In the genomic region with DNA sequence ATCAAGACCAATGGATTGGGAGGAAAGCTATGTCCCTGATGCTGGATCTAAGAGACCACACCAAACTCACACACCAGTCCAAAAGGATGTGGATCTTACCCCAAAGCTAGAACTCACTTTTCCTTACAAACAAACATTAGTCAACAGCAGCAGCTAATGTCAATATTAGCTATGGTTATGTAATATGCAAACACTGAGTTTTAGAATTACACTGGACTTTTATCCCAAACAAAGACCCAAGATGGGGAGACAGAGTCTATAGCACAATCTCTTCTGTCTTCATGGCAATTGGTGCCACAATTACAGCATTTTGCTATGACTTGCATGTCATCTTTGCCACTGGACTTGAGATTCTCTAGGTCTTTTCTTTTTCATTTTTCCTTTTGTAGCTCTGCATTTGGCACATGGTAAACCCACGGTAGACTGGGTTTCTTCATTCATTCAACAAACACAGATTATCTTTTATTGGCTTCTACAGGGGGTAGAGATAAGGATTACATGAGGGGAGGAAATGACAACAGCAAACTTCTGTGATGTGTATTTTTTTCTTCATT, we compare ENCODE assay signal across 16 cellular contexts. TPM values are rescaled to one million over a fixed set of nuclear protein-coding genes. Genes with fewer than 3 reads are reported as not detected.
DNase-seq lines count a peak whose midpoint lies in the region; ATAC-seq and TF ChIP-seq lines count a peak whose summit lies in the region.
"Had no signal": no experiment of that assay in that cellular context is flagged by ENCODE, and none has a peak within 500 bp of the region (broad histone marks: within the 10 kb centered on the region; RNA-seq: fewer than 3 reads in every experiment).

No MANE protein-coding gene starts in this region.

- CTCF ChIA-PET in WTC11 (lab: Charles Lee): interaction anchor here (1.0 kb wide), 1 partner anchor 20 kb away, joined by 4 read pairs; no protein-coding TSS in a partner anchor

- H3K4me3 ChIP-seq in Loucy (ENCODE audit: low read length, poor library complexity, severe bottlenecking): no peak overlapping the region
- no peak overlapping the region for H3K4me3 ChIP-seq in liver (ENCODE audit: low read depth in 1 of 3, low read length in 3 of 3)
- H3K4me3 ChIP-seq: SJSA1 had no signal

- peaks cover 64% of the 10 kb centered on the region for H3K4me1 Mint-ChIP-seq in WTC11

- POLR2A ChIA-PET in WTC11 (lab: Charles Lee): interaction anchor here (0.6 kb wide), 1 partner anchor 36 kb away, joined by 8 read pairs; no protein-coding TSS in a partner anchor

- H3K79me2 ChIP-seq in Loucy (ENCODE audit: insufficient read depth, low read length): peaks cover 60% of the 10 kb centered on the region

- H3K27me3 Mint-ChIP-seq in WTC11 (ENCODE audit: low read depth): no peaks in the 10 kb centered on the region

- H3F3A ChIP-seq in Loucy (ENCODE audit: low read depth): no peaks in the 10 kb centered on the region

- H3K4me2 ChIP-seq in Loucy (ENCODE audit: low read depth, low read length, poor library complexity, severe bottlenecking): peak overlapping the region; percentile 60

- no peaks in the 10 kb centered on the region for H3K9me3 Mint-ChIP-seq in WTC11
- H3K9me3 Mint-ChIP-seq: CD8-positive, alpha-beta memory T cell had no signal

- H3K27me3 ChIP-seq in Loucy (ENCODE audit: insufficient read depth, low read length, poor library complexity, severe bottlenecking) (no peaks in the 10 kb centered on the region), liver (ENCODE audit: control insufficient read depth in 4 of 4, insufficient read depth in 4 of 4, low read length in 3 of 4) (no peaks in the 10 kb centered on the region)
- H3K27me3 ChIP-seq: SJSA1 had no signal

- peaks cover 84% of the 10 kb centered on the region for H3K4me1 ChIP-seq in Loucy (ENCODE audit: insufficient read depth, low read length, poor library complexity, severe bottlenecking)
- peaks cover 24 to 72% (median 60%) of the 10 kb centered on the region in 4 donors for H3K4me1 ChIP-seq in liver (ENCODE audit: control insufficient read depth in 4 of 4, insufficient read depth in 4 of 4, low read length in 3 of 4)

- peak; percentile 49 to 61 for TF ChIP-seq RAD21 in liver (IDR thresholded peaks at IDR 0.05)

- H3K9me2 ChIP-seq in Loucy (replicated peaks; ENCODE audit: low read depth, low read length): no peaks in the 10 kb centered on the region

- no peaks in the 10 kb centered on the region for H4K20me1 ChIP-seq in Loucy (ENCODE audit: insufficient read depth, low read length, poor library complexity, severe bottlenecking)

- TF ChIP-seq CTCF in C4-2B (conservative IDR thresholded peaks at IDR 0.05) (no peak), Loucy (conservative IDR thresholded peaks at IDR 0.05; ENCODE audit: low read length) (no peak), WTC11 (IDR thresholded peaks at IDR 0.05) (no peak), liver (IDR thresholded peaks at IDR 0.05; ENCODE audit: low read depth, low read length, missing input control) (no peak)

- no peaks in the 10 kb centered on the region for H3K36me3 ChIP-seq in Loucy (ENCODE audit: insufficient read depth, low read length)
- no peaks in the 10 kb centered on the region for H3K36me3 ChIP-seq in liver (ENCODE audit: control insufficient read depth in 4 of 4, insufficient read depth in 3 of 4, low read depth in 1 of 4, low read length in 3 of 4)
- H3K36me3 ChIP-seq: SJSA1 had no signal

- H2AFZ ChIP-seq in Loucy (ENCODE audit: low read length): no peak overlapping the region

- peak overlapping the region; percentile 57; the same call in 1 of the 2 replicates for H3K27ac ChIP-seq in C4-2B
- H3K27ac ChIP-seq in liver (ENCODE audit: low read depth in 1 of 2, low read length in 2 of 2): peak overlapping the region; percentile 53 to 79
- H3K27ac ChIP-seq: SJSA1 had no signal

- H3K27ac Mint-ChIP-seq in WTC11: no peak overlapping the region
- H3K27ac Mint-ChIP-seq: CD8-positive, alpha-beta memory T cell had no signal

- WGBS in liver: 18% methylated on average over 1 of the region's 1 CpG

- H3K9ac ChIP-seq in Loucy (ENCODE audit: low read depth, low read length, poor library complexity, severe bottlenecking): no peak overlapping the region
- no peak overlapping the region for H3K9ac ChIP-seq in liver (ENCODE audit: low read depth in 1 of 2, low read length in 2 of 2)

- H3K9me3 ChIP-seq in Loucy (ENCODE audit: insufficient read depth, low read depth, low read length): no peaks in the 10 kb centered on the region
- no peaks in the 10 kb centered on the region for H3K9me3 ChIP-seq in liver (ENCODE audit: control insufficient read depth in 4 of 4, low read length in 3 of 4)
- H3K9me3 ChIP-seq: SJSA1 had no signal

- no peaks in the 10 kb centered on the region for H3K36me3 Mint-ChIP-seq in WTC11

- H3K4me3 Mint-ChIP-seq in WTC11: no peak overlapping the region
- H3K4me3 Mint-ChIP-seq: CD8-positive, alpha-beta memory T cell had no signal

- DNase-seq in WTC11 (ENCODE audit: low spot score) (no peak), NCI-H1436 (lab: John Stamatoyannopoulos, UW) (no peak)
- DNase-seq: CD8-positive, alpha-beta memory T cell; GOT3; Kasumi-1; MV-4-11; NCI-H1417 treated with DMSO at 0.1 percent for 48 hours; NCI-H2081; NCI-H510A treated with DMSO at 0.1 percent for 48 hours had no signal

- ATAC-seq in WTC11: no peak
- ATAC-seq in HG02623 (IDR thresholded peaks at IDR 0.05; ENCODE audit: unreplicated experiment): no peak
- no peak for ATAC-seq in GM21381 (IDR thresholded peaks at IDR 0.05; ENCODE audit: unreplicated experiment)
- ATAC-seq in HG02610 (IDR thresholded peaks at IDR 0.05; ENCODE audit: unreplicated experiment): no peak

TF ChIP-seq in WTC11, 78 proteins besides CTCF, POLR2A, EP300 and RAD21:
- TF ChIP-seq TCF7 (CRISPR knock-in tag; IDR thresholded peaks at IDR 0.05; ENCODE audit: low read depth): no peak
- peak; percentile 92 for TF ChIP-seq GABPB1 (CRISPR knock-in tag; IDR thresholded peaks at IDR 0.05)
TF ChIP-seq in WTC11: peak in this region for 1.

TF ChIP-seq in liver, 16 proteins besides CTCF, POLR2A, EP300 and RAD21 (continues in another document):
- TF ChIP-seq, protein P1, sequence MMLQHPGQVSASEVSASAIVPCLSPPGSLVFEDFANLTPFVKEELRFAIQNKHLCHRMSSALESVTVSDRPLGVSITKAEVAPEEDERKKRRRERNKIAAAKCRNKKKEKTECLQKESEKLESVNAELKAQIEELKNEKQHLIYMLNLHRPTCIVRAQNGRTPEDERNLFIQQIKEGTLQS (IDR thresholded peaks at IDR 0.05): peak; percentile 68
- TF ChIP-seq, protein P2, sequence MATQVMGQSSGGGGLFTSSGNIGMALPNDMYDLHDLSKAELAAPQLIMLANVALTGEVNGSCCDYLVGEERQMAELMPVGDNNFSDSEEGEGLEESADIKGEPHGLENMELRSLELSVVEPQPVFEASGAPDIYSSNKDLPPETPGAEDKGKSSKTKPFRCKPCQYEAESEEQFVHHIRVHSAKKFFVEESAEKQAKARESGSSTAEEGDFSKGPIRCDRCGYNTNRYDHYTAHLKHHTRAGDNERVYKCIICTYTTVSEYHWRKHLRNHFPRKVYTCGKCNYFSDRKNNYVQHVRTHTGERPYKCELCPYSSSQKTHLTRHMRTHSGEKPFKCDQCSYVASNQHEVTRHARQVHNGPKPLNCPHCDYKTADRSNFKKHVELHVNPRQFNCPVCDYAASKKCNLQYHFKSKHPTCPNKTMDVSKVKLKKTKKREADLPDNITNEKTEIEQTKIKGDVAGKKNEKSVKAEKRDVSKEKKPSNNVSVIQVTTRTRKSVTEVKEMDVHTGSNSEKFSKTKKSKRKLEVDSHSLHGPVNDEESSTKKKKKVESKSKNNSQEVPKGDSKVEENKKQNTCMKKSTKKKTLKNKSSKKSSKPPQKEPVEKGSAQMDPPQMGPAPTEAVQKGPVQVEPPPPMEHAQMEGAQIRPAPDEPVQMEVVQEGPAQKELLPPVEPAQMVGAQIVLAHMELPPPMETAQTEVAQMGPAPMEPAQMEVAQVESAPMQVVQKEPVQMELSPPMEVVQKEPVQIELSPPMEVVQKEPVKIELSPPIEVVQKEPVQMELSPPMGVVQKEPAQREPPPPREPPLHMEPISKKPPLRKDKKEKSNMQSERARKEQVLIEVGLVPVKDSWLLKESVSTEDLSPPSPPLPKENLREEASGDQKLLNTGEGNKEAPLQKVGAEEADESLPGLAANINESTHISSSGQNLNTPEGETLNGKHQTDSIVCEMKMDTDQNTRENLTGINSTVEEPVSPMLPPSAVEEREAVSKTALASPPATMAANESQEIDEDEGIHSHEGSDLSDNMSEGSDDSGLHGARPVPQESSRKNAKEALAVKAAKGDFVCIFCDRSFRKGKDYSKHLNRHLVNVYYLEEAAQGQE (IDR thresholded peaks at IDR 0.05): peak; percentile 67
- TF ChIP-seq YY1 (IDR thresholded peaks at IDR 0.05) (peak; percentile 83), JUND (IDR thresholded peaks at IDR 0.05) (peak; percentile 87 to 89), HNF4G (IDR thresholded peaks at IDR 0.05) (peak; percentile 78), EGR1 (IDR thresholded peaks at IDR 0.05; ENCODE audit: low read depth in 2 of 2) (peak in 1 of 2 donors; percentile 79), NR2F2 (IDR thresholded peaks at IDR 0.05) (no peak), SP1 (IDR thresholded peaks at IDR 0.05) (peak; percentile 84), FOXA2 (IDR thresholded peaks at IDR 0.05) (peak; percentile 99), FOXA1 (IDR thresholded peaks at IDR 0.05) (peak; percentile 99), HNF4A (conservative IDR thresholded peaks at IDR 0.05) (peak; percentile 93 to 95), RXRA (IDR thresholded peaks at IDR 0.05) (peak; percentile 80 to 90)
- TF ChIP-seq, protein P3, sequence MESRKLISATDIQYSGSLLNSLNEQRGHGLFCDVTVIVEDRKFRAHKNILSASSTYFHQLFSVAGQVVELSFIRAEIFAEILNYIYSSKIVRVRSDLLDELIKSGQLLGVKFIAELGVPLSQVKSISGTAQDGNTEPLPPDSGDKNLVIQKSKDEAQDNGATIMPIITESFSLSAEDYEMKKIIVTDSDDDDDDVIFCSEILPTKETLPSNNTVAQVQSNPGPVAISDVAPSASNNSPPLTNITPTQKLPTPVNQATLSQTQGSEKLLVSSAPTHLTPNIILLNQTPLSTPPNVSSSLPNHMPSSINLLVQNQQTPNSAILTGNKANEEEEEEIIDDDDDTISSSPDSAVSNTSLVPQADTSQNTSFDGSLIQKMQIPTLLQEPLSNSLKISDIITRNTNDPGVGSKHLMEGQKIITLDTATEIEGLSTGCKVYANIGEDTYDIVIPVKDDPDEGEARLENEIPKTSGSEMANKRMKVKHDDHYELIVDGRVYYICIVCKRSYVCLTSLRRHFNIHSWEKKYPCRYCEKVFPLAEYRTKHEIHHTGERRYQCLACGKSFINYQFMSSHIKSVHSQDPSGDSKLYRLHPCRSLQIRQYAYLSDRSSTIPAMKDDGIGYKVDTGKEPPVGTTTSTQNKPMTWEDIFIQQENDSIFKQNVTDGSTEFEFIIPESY (IDR thresholded peaks at IDR 0.05): peak; percentile 70
- TF ChIP-seq, protein P4, sequence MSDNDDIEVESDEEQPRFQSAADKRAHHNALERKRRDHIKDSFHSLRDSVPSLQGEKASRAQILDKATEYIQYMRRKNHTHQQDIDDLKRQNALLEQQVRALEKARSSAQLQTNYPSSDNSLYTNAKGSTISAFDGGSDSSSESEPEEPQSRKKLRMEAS (IDR thresholded peaks at IDR 0.05): peak; percentile 95

RNA-seq across cellular contexts. Expression of a gene that starts 59.0 kb away (rescaled TPM):
- total RNA-seq in WTC11 (2021) (26.4 to 34.1 TPM (median 32.7 TPM) in 3 replicates), liver (1 to 10 TPM; 6.9 to 7.5 TPM)
- polyA plus RNA-seq in liver: 1 to 10 TPM; 6.7 to 7.3 TPM
